In genomic region chr5:172795401-172795977, GRCh38 we compare ENCODE assay signal across 11 cellular contexts. TPM values are rescaled to one million over a fixed set of nuclear protein-coding genes. Genes with fewer than 3 reads are reported as not detected.
A peak's percentile ranks its signal among the peaks of the same experiment; 100 is the strongest.
DNase-seq lines count a peak whose midpoint lies in the region; ATAC-seq, FAIRE-seq and TF ChIP-seq lines count a peak whose summit lies in the region.
"Had no signal": no experiment of that assay in that cellular context is flagged by ENCODE, and none has a peak within 500 bp of the region (broad histone marks: within the 10 kb centered on the region; RNA-seq: fewer than 3 reads in every experiment).

No MANE protein-coding gene starts in this region.

- intact Hi-C loops in heart left ventricle (cut with DNase I) (loop anchor here in 1 of 10 donors (2.0 kb wide), 1 partner anchor 23 kb away; no protein-coding TSS in a partner anchor), prostate gland (cut with DNase I) (no loop called here)

- H3K36me3 ChIP-seq in adipocyte (ENCODE audit: control insufficient read depth, insufficient read depth, low read length, severe bottlenecking) (no peaks in the 10 kb centered on the region), heart left ventricle (no peaks in the 10 kb centered on the region), prostate gland (no peaks in the 10 kb centered on the region)

- H3K27ac ChIP-seq in heart left ventricle (peak overlapping the region in 11 of 12 donors; percentile 45 to 88 (median 73)), prostate gland (peak overlapping the region; percentile 60 to 69)

- H3K4me1 ChIP-seq in adipocyte (ENCODE audit: control insufficient read depth, insufficient read depth, low read length) (peaks cover 92% of the 10 kb centered on the region), heart left ventricle (peaks cover 0 to 84% (median 21%) of the 10 kb centered on the region in 12 donors), prostate gland (replicated peaks) (no peaks in the 10 kb centered on the region)

- H3K4me3 ChIP-seq in adipocyte (ENCODE audit: low read length) (no peak overlapping the region), heart left ventricle (no peak overlapping the region), prostate gland (no peak overlapping the region)
- H3K4me3 ChIP-seq: dorsolateral prefrontal cortex had no signal

- H3K27me3 ChIP-seq in adipocyte (replicated peaks; ENCODE audit: control insufficient read depth, insufficient read depth, low read length) = no peaks in the 10 kb centered on the region
- no peaks in the 10 kb centered on the region for H3K27me3 ChIP-seq in heart left ventricle
- H3K27me3 ChIP-seq in prostate gland (replicated peaks; ENCODE audit: insufficient read depth) = no peaks in the 10 kb centered on the region
- H3K27me3 ChIP-seq: dorsolateral prefrontal cortex had no signal

- 35 to 52% (median 36%) methylated on average over 12 of the region's 12 CpGs for WGBS in heart left ventricle, 4 donors
- WGBS in prostate gland = 47% methylated on average over 12 of the region's 12 CpGs

- ATAC-seq in heart left ventricle (peak; percentile 91 to 96 (median 92)), GM21528 (IDR thresholded peaks at IDR 0.05; ENCODE audit: low FRiP score, unreplicated experiment) (no peak), HG03108 (IDR thresholded peaks at IDR 0.05; ENCODE audit: unreplicated experiment) (no peak)
- ATAC-seq: T-cell had no signal

- peak overlapping the region; percentile 75 for H3K9ac ChIP-seq in adipocyte (ENCODE audit: low read length)

- H3K9me3 ChIP-seq in adipocyte (ENCODE audit: control insufficient read depth, low read length) (no peaks in the 10 kb centered on the region), heart left ventricle (no peaks in the 10 kb centered on the region), prostate gland (no peaks in the 10 kb centered on the region)

- peak in 2 of 12 donors; percentile 18 to 22 for TF ChIP-seq CTCF in heart left ventricle (IDR thresholded peaks at IDR 0.05)
- TF ChIP-seq CTCF in prostate gland (IDR thresholded peaks at IDR 0.05) = no peak

- DNase-seq in D341Med (ENCODE audit: low spot score) (peak; percentile 47), adipocyte (ENCODE audit: low read depth) (peak; percentile 97), heart left ventricle (peak; percentile 93 to 95 (median 95)), prostate gland (ENCODE audit: low spot score) (no peak), HTR-8/SVneo (ENCODE audit: insufficient read length, low spot score) (no peak)
- DNase-seq in stimulated activated CD4-positive, alpha-beta T cell treated with anti-CD3 and anti-CD28 coated beads, Interleukin-4, amount 100 ng/mL, for 24 hours = no peak
- DNase-seq: T-cell had no signal

- no peak for FAIRE-seq in HTR-8/SVneo (lab: Jason Lieb, UNC)
- FAIRE-seq: G401.6 had no signal

- TF ChIP-seq POLR2A in heart left ventricle (IDR thresholded peaks at IDR 0.05) (peak in 1 of 2 donors; percentile 35), prostate gland (IDR thresholded peaks at IDR 0.05) (no peak)

RNA-seq across cellular contexts. Expression of gene DUSP1, which starts 24.5 kb away (rescaled TPM):
- 100 to 1,000 TPM in 4 of 9 donors, 10 to 100 TPM in 5; 39.9 to 335 (median 78.2) TPM for total RNA-seq in heart left ventricle
- 100 to 1,000 TPM in 1 of 2 donors, 10 to 100 TPM in 1; 24.3 to 116 TPM for polyA plus RNA-seq in heart left ventricle
- total RNA-seq in prostate gland = 100 to 1,000 TPM; 559 to 659 TPM

RNA-seq across cellular contexts. Expression of gene ERGIC1, which starts 38.6 kb away (rescaled TPM):
- 100 to 1,000 TPM in 1 of 9 donors, 10 to 100 TPM in 8; 67.0 to 109 (median 84.9) TPM for total RNA-seq in heart left ventricle
- 100 to 1,000 TPM in 1 of 2 donors, 10 to 100 TPM in 1; 66.6 to 115 TPM for polyA plus RNA-seq in heart left ventricle
- 100 to 1,000 TPM; 228 to 380 TPM for total RNA-seq in prostate gland

Comparison
In these comparisons a context has a peak if more than half of its experiments do, and no peak if none do; other contexts are left out.
1. DNase-seq: peak in D341Med (single experiment), adipocyte (single experiment) and heart left ventricle (5 of 5); none in prostate gland (single experiment), stimulated activated CD4-positive, alpha-beta T cell treated with anti-CD3 and anti-CD28 coated beads, Interleukin-4, amount 100 ng/mL, for 24 hours (single experiment) and HTR-8/SVneo (single experiment).
2. ATAC-seq: peak in heart left ventricle (4 of 4); none in GM21528 (single experiment) and HG03108 (single experiment).